1 cellular context compared by ENCODE assay signal in genomic region chr16:3054965-3055733, GRCh38.
TF ChIP-seq lines count a peak whose summit lies in the region.

No MANE protein-coding gene starts in this region.

TF ChIP-seq in HepG2, 621 proteins besides CTCF, POLR2A, EP300 and RAD21:
- TF ChIP-seq ELF4 (CRISPR knock-in tag; IDR thresholded peaks at IDR 0.05; ENCODE audit: borderline replicate concordance) (no peak), ZNF629 (CRISPR knock-in tag; conservative IDR thresholded peaks at IDR 0.05) (peak; percentile 70)
